33 cellular contexts compared by ENCODE assay signal in the genomic region with DNA sequence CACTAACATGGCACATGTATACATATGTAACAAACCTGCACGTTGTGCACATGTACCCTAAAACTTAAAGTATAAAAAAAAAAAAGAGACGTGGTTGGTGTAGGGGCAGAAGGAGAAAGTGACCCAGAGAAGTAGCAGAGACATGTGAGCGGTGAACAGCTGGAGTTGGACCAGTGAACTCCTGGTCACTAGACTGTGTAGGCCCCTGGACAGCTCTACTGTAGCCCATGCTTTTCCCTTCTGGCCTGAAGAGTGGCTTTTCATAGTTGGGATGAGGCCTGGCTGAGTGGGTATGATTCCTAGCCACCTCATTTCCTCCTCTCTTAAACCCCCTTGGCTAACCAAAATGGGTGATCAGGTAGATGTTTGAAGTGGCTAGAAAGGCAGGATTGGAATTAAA. TPM values are rescaled to one million over a fixed set of nuclear protein-coding genes. Genes with fewer than 3 reads are reported as not detected.
"Had no signal": no experiment of that assay in that cellular context is flagged by ENCODE, and none has a peak within 500 bp of the region (broad histone marks: within the 10 kb centered on the region; RNA-seq: fewer than 3 reads in every experiment).

No MANE protein-coding gene starts in this region.

- H3K27ac ChIP-seq: coronary artery, esophagus muscularis mucosa, foreskin keratinocyte, gastroesophageal sphincter, heart left ventricle, lower lobe of right lung, prostate gland, right atrium auricular region, suprapubic skin, vagina had no signal

- H3K4me1 ChIP-seq: esophagus muscularis mucosa, foreskin keratinocyte, gastroesophageal sphincter, heart left ventricle, lower lobe of right lung, prostate gland, right atrium auricular region, suprapubic skin, vagina had no signal

- H3K27ac Mint-ChIP-seq: immature natural killer cell; naive thymus-derived CD4-positive, alpha-beta T cell; nephron progenitor cell; stimulated activated naive CD8-positive, alpha-beta T cell treated with anti-CD3 and anti-CD28 coated beads, Interleukin-15, amount 100 ng/mL, for 72 hours had no signal

- H3K36me3 ChIP-seq: esophagus muscularis mucosa, gastroesophageal sphincter, heart left ventricle, lower lobe of right lung, prostate gland, right atrium auricular region, suprapubic skin, vagina had no signal

- DNase-seq: dermis blood vessel endothelial cell; effector memory CD4-positive, alpha-beta T cell; heart left ventricle; hippocampal formation; immature natural killer cell; islet precursor cell; kidney glomerular epithelial cell; left colon; left ventricle myocardium superior; lower lobe of right lung; naive thymus-derived CD4-positive, alpha-beta T cell; nephron progenitor cell; nucleus accumbens; stimulated activated CD4-positive, alpha-beta T cell treated with anti-CD3 and anti-CD28 coated beads, Interleukin-12 subunit alpha, Interleukin-12 subunit beta, amount 100 ng/mL, for 4 hours; stimulated activated CD4-positive, alpha-beta T cell treated with anti-CD3 and anti-CD28 coated beads, Interleukin-1b, Interleukin-23, amount 100 ng/mL, for 48 hours; stimulated activated CD4-positive, alpha-beta T cell treated with anti-CD3 and anti-CD28 coated beads, Interleukin-4, amount 100 ng/mL, for 1 hour; stimulated activated CD8-positive, alpha-beta memory T cell treated with anti-CD3 and anti-CD28 coated beads, Interleukin-4, amount 100 ng/mL, for 48 hours; stimulated activated naive CD4-positive, alpha-beta T cell; stimulated activated naive CD8-positive, alpha-beta T cell treated with anti-CD3 and anti-CD28 coated beads, Interleukin-15, amount 100 ng/mL, for 72 hours; trophoblast cell had no signal

- H3K27me3 ChIP-seq: esophagus muscularis mucosa, foreskin keratinocyte, gastroesophageal sphincter, heart left ventricle, right atrium auricular region, suprapubic skin, vagina had no signal

- H3K4me1 Mint-ChIP-seq: immature natural killer cell; naive thymus-derived CD4-positive, alpha-beta T cell; stimulated activated naive CD8-positive, alpha-beta T cell treated with anti-CD3 and anti-CD28 coated beads, Interleukin-15, amount 100 ng/mL, for 72 hours had no signal

- FAIRE-seq: endothelial cell of umbilical vein had no signal

- H3K4me3 ChIP-seq: coronary artery, esophagus muscularis mucosa, gastroesophageal sphincter, heart left ventricle, lower lobe of right lung, prostate gland, right atrium auricular region, smooth muscle cell, suprapubic skin, vagina had no signal

- H3K36me3 Mint-ChIP-seq: immature natural killer cell; naive thymus-derived CD4-positive, alpha-beta T cell had no signal

- H3K4me3 Mint-ChIP-seq: immature natural killer cell; naive thymus-derived CD4-positive, alpha-beta T cell; nephron progenitor cell; stimulated activated naive CD8-positive, alpha-beta T cell treated with anti-CD3 and anti-CD28 coated beads, Interleukin-15, amount 100 ng/mL, for 72 hours had no signal

- ATAC-seq: foreskin keratinocyte; gastroesophageal sphincter; heart left ventricle; left ventricle myocardium superior; naive thymus-derived CD4-positive, alpha-beta T cell; sciatic nerve; stimulated activated naive CD8-positive, alpha-beta T cell treated with anti-CD3 and anti-CD28 coated beads, Interleukin-15, amount 100 ng/mL, for 72 hours had no signal

- H3K9me3 ChIP-seq: esophagus muscularis mucosa, gastroesophageal sphincter, heart left ventricle, lower lobe of right lung, prostate gland, right atrium auricular region, suprapubic skin, vagina had no signal

- H3K27me3 Mint-ChIP-seq: stimulated activated naive CD8-positive, alpha-beta T cell treated with anti-CD3 and anti-CD28 coated beads, Interleukin-15, amount 100 ng/mL, for 72 hours had no signal

- H3K4me2 ChIP-seq: smooth muscle cell had no signal

- H3K9me3 Mint-ChIP-seq: immature natural killer cell; naive thymus-derived CD4-positive, alpha-beta T cell; stimulated activated naive CD8-positive, alpha-beta T cell treated with anti-CD3 and anti-CD28 coated beads, Interleukin-15, amount 100 ng/mL, for 72 hours had no signal

RNA-seq across cellular contexts. Expression of a gene that starts 16.4 kb away (rescaled TPM):
- total RNA-seq: fibroblast of lung, mononuclear cell had no signal
